In genomic region chr17:1649844-1650409, GRCh38 we compare ENCODE assay signal across 1 cellular context.
TF ChIP-seq lines count a peak whose summit lies in the region.

TSS of gene RILP (minus strand) at chr17:1649866. CDS start at chr17:1649804, 62 bp downstream.

TF ChIP-seq in K562, 482 proteins besides CTCF, POLR2A, EP300 and RAD21 (continued from another document and continues in another):
- TF ChIP-seq CHD7 (IDR thresholded peaks at IDR 0.05; ENCODE audit: low read depth, low read length) (no peak), CHAMP1 (IDR thresholded peaks at IDR 0.05) (no peak), ZBTB17 (CRISPR knock-in tag; IDR thresholded peaks at IDR 0.05) (peak; percentile 51; the same call in 1 of the 2 replicates), ETV1 (tag; conservative IDR thresholded peaks at IDR 0.05; ENCODE audit: low read depth) (peak; percentile 91), KDM4B (IDR thresholded peaks at IDR 0.05; ENCODE audit: borderline replicate concordance in 2 of 2, low read depth in 1 of 2) (no peak), ARHGAP35 (IDR thresholded peaks at IDR 0.05; ENCODE audit: partially characterized antibody) (no peak), MNT (conservative IDR thresholded peaks at IDR 0.05) (peak in 1 of 2 experiments; percentile 58), NBN (IDR thresholded peaks at IDR 0.05; ENCODE audit: low read depth) (peak; percentile 85), PHF8 (IDR thresholded peaks at IDR 0.05; ENCODE audit: borderline replicate concordance, low read length) (no peak), PATZ1 (CRISPR knock-in tag; IDR thresholded peaks at IDR 0.05; ENCODE audit: borderline replicate concordance) (no peak), MAX (CRISPR knock-in tag; IDR thresholded peaks at IDR 0.05) (peak; percentile 41), NR1H2 (CRISPR knock-in tag; IDR thresholded peaks at IDR 0.05) (0 out of 2 replicates have a peak, but pooled peaks have one; percentile 23), ZNF780A (CRISPR knock-in tag; IDR thresholded peaks at IDR 0.05) (no peak), CBX8 (IDR thresholded peaks at IDR 0.05; ENCODE audit: borderline replicate concordance, extremely low read depth, low read depth, low read length, poor library complexity, severe bottlenecking) (no peak), ZC3H8 (IDR thresholded peaks at IDR 0.05) (no peak), STAG1 (CRISPR knock-in tag; IDR thresholded peaks at IDR 0.05; ENCODE audit: borderline replicate concordance) (no peak), SNAPC5 (CRISPR knock-in tag; IDR thresholded peaks at IDR 0.05) (no peak), ZNF184 (CRISPR knock-in tag; IDR thresholded peaks at IDR 0.05) (no peak), GTF2F1 (IDR thresholded peaks at IDR 0.05; ENCODE audit: low read depth, low read length) (peak; percentile 63; the same call in 1 of the 2 replicates), NFXL1 (CRISPR knock-in tag; IDR thresholded peaks at IDR 0.05) (no peak), ZFX (CRISPR knock-in tag; IDR thresholded peaks at IDR 0.05) (0 out of 2 replicates have a peak, but pooled peaks have one; percentile 11), GATAD2B (IDR thresholded peaks at IDR 0.05; ENCODE audit: borderline replicate concordance) (no peak; the same call in 1 of the 2 replicates), ZNF583 (CRISPR knock-in tag; IDR thresholded peaks at IDR 0.05) (no peak), MTA2 (IDR thresholded peaks at IDR 0.05; ENCODE audit: low read depth) (peak; percentile 67; the same call in 1 of the 2 replicates), MYNN (IDR thresholded peaks at IDR 0.05) (peak; percentile 87), MYNN (CRISPR knock-in tag; IDR thresholded peaks at IDR 0.05) (no peak), NR0B1 (IDR thresholded peaks at IDR 0.05; ENCODE audit: partially characterized antibody) (no peak), EHMT2 (IDR thresholded peaks at IDR 0.05) (no peak), TRIM24 (IDR thresholded peaks at IDR 0.05) (peak; percentile 26 to 52; a peak in 2 of 4 replicates), TSC22D4 (tag; IDR thresholded peaks at IDR 0.05) (no peak), RFX5 (IDR thresholded peaks at IDR 0.05; ENCODE audit: low read depth, low read length) (no peak), ZNF79 (CRISPR knock-in tag; IDR thresholded peaks at IDR 0.05; ENCODE audit: low read depth) (no peak), SOX6 (IDR thresholded peaks at IDR 0.05) (peak; percentile 67), HIVEP1 (CRISPR knock-in tag; IDR thresholded peaks at IDR 0.05) (no peak), EP400 (IDR thresholded peaks at IDR 0.05) (peak; percentile 78), MEIS2 (IDR thresholded peaks at IDR 0.05; ENCODE audit: partially characterized antibody) (no peak), L3MBTL2 (IDR thresholded peaks at IDR 0.05) (no peak; the same call in 1 of the 2 replicates), PRMT5 (CRISPR knock-in tag; IDR thresholded peaks at IDR 0.05) (no peak), NFE2L1 (tag; IDR thresholded peaks at IDR 0.05; ENCODE audit: borderline replicate concordance, low read depth) (no peak)
